Comparison of ENCODE assay signal across 21 cellular contexts in genomic region chr14:73815849-73816816, GRCh38. TPM values are rescaled to one million over a fixed set of nuclear protein-coding genes. Genes with fewer than 3 reads are reported as not detected.
DNase-seq lines count a peak whose midpoint lies in the region; FAIRE-seq and TF ChIP-seq lines count a peak whose summit lies in the region.
"Had no signal": no experiment of that assay in that cellular context is flagged by ENCODE, and none has a peak within 500 bp of the region (broad histone marks: within the 10 kb centered on the region; RNA-seq: fewer than 3 reads in every experiment).

No MANE protein-coding gene starts in this region.

- no peak overlapping the region for H3K4me3 Mint-ChIP-seq in nephron progenitor cell
- no peak overlapping the region for H3K4me3 Mint-ChIP-seq in activated CD4-positive, alpha-beta T cell treated with anti-CD3 and anti-CD28 coated beads, Interleukin-2, amount 10 ng/mL, durations not matched to agents 7 days and 5 days
- H3K4me3 Mint-ChIP-seq: activated naive CD8-positive, alpha-beta T cell treated with anti-CD3 and anti-CD28 coated beads, Interleukin-2, amount 50 U/mL, for 24 hours; GM23338; stimulated activated naive B cell treated with anti-CD40 and anti-IgM and Interleukin-4, amounts not matched to agents 10 μg/mL and 1 μg/mL and 100 μg/mL, for 72 hours had no signal

- CTCF ChIA-PET in activated CD4-positive, alpha-beta T cell treated with anti-CD3 and anti-CD28 coated beads, Interleukin-2, amount 10 ng/mL, durations not matched to agents 7 days and 5 days (lab: Charles Lee), result interaction anchor here (0.7 to 2.0 kb wide), 5 partner anchors 12 to 484 kb away, joined by 3 to 6 read pairs (median 3); no protein-coding TSS in a partner anchor

- H3K27ac Mint-ChIP-seq in nephron progenitor cell, result peak overlapping the region; percentile 31
- H3K27ac Mint-ChIP-seq in activated CD4-positive, alpha-beta T cell treated with anti-CD3 and anti-CD28 coated beads, Interleukin-2, amount 10 ng/mL, durations not matched to agents 7 days and 5 days, result no peak overlapping the region
- H3K27ac Mint-ChIP-seq: activated naive CD8-positive, alpha-beta T cell treated with anti-CD3 and anti-CD28 coated beads, Interleukin-2, amount 50 U/mL, for 24 hours; GM23338; stimulated activated naive B cell treated with anti-CD40 and anti-IgM and Interleukin-4, amounts not matched to agents 10 μg/mL and 1 μg/mL and 100 μg/mL, for 72 hours had no signal

- H3K27me3 Mint-ChIP-seq in nephron progenitor cell (ENCODE audit: low read depth, poor library complexity), result peaks cover 11% of the 10 kb centered on the region
- peaks cover 3% of the 10 kb centered on the region for H3K27me3 Mint-ChIP-seq in activated CD4-positive, alpha-beta T cell treated with anti-CD3 and anti-CD28 coated beads, Interleukin-2, amount 10 ng/mL, durations not matched to agents 7 days and 5 days
- H3K27me3 Mint-ChIP-seq: activated naive CD8-positive, alpha-beta T cell treated with anti-CD3 and anti-CD28 coated beads, Interleukin-2, amount 50 U/mL, for 24 hours; stimulated activated naive B cell treated with anti-CD40 and anti-IgM and Interleukin-4, amounts not matched to agents 10 μg/mL and 1 μg/mL and 100 μg/mL, for 72 hours had no signal

- peak; percentile 70 for FAIRE-seq in urothelium cell line (lab: Jason Lieb, UNC)
- FAIRE-seq: A204.1, bronchial epithelial cell had no signal

- POLR2A ChIA-PET in activated CD4-positive, alpha-beta T cell treated with anti-CD3 and anti-CD28 coated beads, Interleukin-2, amount 10 ng/mL, durations not matched to agents 7 days and 5 days (lab: Charles Lee), result interaction anchor here (0.5 kb wide), 1 partner anchor 301 kb away, joined by 3 read pairs; no protein-coding TSS in a partner anchor

- no peaks in the 10 kb centered on the region for H3K9me3 Mint-ChIP-seq in nephron progenitor cell
- H3K9me3 Mint-ChIP-seq in activated CD4-positive, alpha-beta T cell treated with anti-CD3 and anti-CD28 coated beads, Interleukin-2, amount 10 ng/mL, durations not matched to agents 7 days and 5 days, result no peaks in the 10 kb centered on the region
- H3K9me3 Mint-ChIP-seq: activated naive CD8-positive, alpha-beta T cell treated with anti-CD3 and anti-CD28 coated beads, Interleukin-2, amount 50 U/mL, for 24 hours; GM23338; stimulated activated naive B cell treated with anti-CD40 and anti-IgM and Interleukin-4, amounts not matched to agents 10 μg/mL and 1 μg/mL and 100 μg/mL, for 72 hours had no signal

- DNase-seq in SIG-M5 treated with dmso at 0.1 percent for 504 hours (lab: John Stamatoyannopoulos, UW; ENCODE audit: unreplicated experiment), result peak; percentile 19
- DNase-seq in SIG-M5 (lab: John Stamatoyannopoulos, UW), result no peak
- DNase-seq in fibroblast of mammary gland (ENCODE audit: low read depth), result peak; percentile 39
- no peak for DNase-seq in nephron progenitor cell
- DNase-seq in urothelium cell line (ENCODE audit: low spot score), result no peak
- no peak for DNase-seq in DMS153 (lab: John Stamatoyannopoulos, UW)
- no peak for DNase-seq in activated CD4-positive, alpha-beta T cell treated with anti-CD3 and anti-CD28 coated beads, Interleukin-2, amount 10 ng/mL, durations not matched to agents 7 days and 5 days
- DNase-seq in NCI-H146 treated with DMSO at 0.1 percent for 48 hours (lab: John Stamatoyannopoulos, UW; ENCODE audit: unreplicated experiment), result no peak
- DNase-seq: activated CD4-positive, CD25-positive, alpha-beta regulatory T cell; activated naive CD8-positive, alpha-beta T cell treated with anti-CD3 and anti-CD28 coated beads, Interleukin-2, amount 50 U/mL, for 24 hours; left cardiac atrium; NCI-H1092 treated with DMSO at 0.1 percent for 48 hours; PC-3; SJCRH30; stimulated activated naive B cell treated with anti-CD40 and anti-IgM and Interleukin-4, amounts not matched to agents 10 μg/mL and 1 μg/mL and 100 μg/mL, for 72 hours; T-helper 2 cell; transverse colon had no signal

- no peaks in the 10 kb centered on the region for H3K36me3 Mint-ChIP-seq in nephron progenitor cell (ENCODE audit: low read depth)
- no peaks in the 10 kb centered on the region for H3K36me3 Mint-ChIP-seq in activated CD4-positive, alpha-beta T cell treated with anti-CD3 and anti-CD28 coated beads, Interleukin-2, amount 10 ng/mL, durations not matched to agents 7 days and 5 days (ENCODE audit: low read depth)
- H3K36me3 Mint-ChIP-seq: stimulated activated naive B cell treated with anti-CD40 and anti-IgM and Interleukin-4, amounts not matched to agents 10 μg/mL and 1 μg/mL and 100 μg/mL, for 72 hours had no signal

- TF ChIP-seq CTCF in fibroblast of mammary gland (conservative IDR thresholded peaks at IDR 0.05; ENCODE audit: control insufficient read depth, insufficient read depth, low read depth, low read length), result no peak
- TF ChIP-seq CTCF in nephron progenitor cell (IDR thresholded peaks at IDR 0.05), result no peak

- peaks cover 37% of the 10 kb centered on the region for H3K4me1 Mint-ChIP-seq in nephron progenitor cell
- peaks cover 10% of the 10 kb centered on the region for H3K4me1 Mint-ChIP-seq in activated CD4-positive, alpha-beta T cell treated with anti-CD3 and anti-CD28 coated beads, Interleukin-2, amount 10 ng/mL, durations not matched to agents 7 days and 5 days
- H3K4me1 Mint-ChIP-seq: GM23338 had no signal

- no peak overlapping the region for H3K4me3 ChIP-seq in fibroblast of mammary gland (ENCODE audit: control insufficient read depth, low read depth, low read length)
- H3K4me3 ChIP-seq: GM23338, right atrium auricular region, SJCRH30, transverse colon had no signal

RNA-seq across cellular contexts. Expression of gene PTGR2, which starts 35.5 kb away (rescaled TPM):
- total RNA-seq in activated CD4-positive, alpha-beta T cell treated with anti-CD3 and anti-CD28 coated beads, Interleukin-2, amount 10 ng/mL, durations not matched to agents 7 days and 5 days, result 1 to 10 TPM; 2.1 to 2.2 TPM

Comparison
In these comparisons a context has a peak if more than half of its experiments do, and no peak if none do; other contexts are left out.
1. DNase-seq: peak in SIG-M5 treated with dmso at 0.1 percent for 504 hours (single experiment) and fibroblast of mammary gland (single experiment); none in SIG-M5 (single experiment), nephron progenitor cell (single experiment), urothelium cell line (single experiment), DMS153 (single experiment), activated CD4-positive, alpha-beta T cell treated with anti-CD3 and anti-CD28 coated beads, Interleukin-2, amount 10 ng/mL, durations not matched to agents 7 days and 5 days (single experiment) and NCI-H146 treated with DMSO at 0.1 percent for 48 hours (single experiment).